In the genomic region with DNA sequence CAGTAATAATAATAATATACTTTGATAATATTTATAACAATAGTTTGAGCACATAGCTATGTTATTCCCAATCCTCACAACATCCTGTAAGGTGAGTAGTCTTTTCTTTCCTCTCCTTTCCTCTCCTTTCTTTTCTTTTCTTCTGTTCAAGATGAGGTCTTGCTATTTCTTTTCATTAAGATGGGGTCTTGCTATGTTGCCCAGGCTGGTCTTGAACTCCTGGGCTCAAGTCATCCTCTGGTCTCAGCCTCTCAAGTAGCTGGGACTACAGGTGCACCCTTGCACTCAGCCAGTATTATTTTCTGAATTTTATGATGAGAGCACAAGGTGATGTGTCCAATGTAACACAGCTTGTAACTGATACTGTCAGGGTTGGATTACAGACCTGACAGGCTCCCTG, we compare ENCODE assay signal across 24 cellular contexts.
"Had no signal": no experiment of that assay in that cellular context is flagged by ENCODE, and none has a peak within 500 bp of the region (broad histone marks: within the 10 kb centered on the region; RNA-seq: fewer than 3 reads in every experiment).

No MANE protein-coding gene starts in this region.

- H3K27ac Mint-ChIP-seq: activated CD4-positive, alpha-beta memory T cell treated with anti-CD3 and anti-CD28 coated beads for 36 hours; activated CD4-positive, alpha-beta T cell treated with anti-CD3 and anti-CD28 coated beads, Interleukin-2, amount 10 ng/mL, durations not matched to agents 7 days and 5 days; activated naive CD4-positive, alpha-beta T cell treated with anti-CD3 and anti-CD28 coated beads, Interleukin-2, amount 10 ng/mL, durations not matched to agents 7 days and 5 days; activated naive CD8-positive, alpha-beta T cell treated with anti-CD3 and anti-CD28 coated beads, Interleukin-2, amount 10 ng/mL, durations not matched to agents 7 days and 5 days had no signal

- DNase-seq: activated CD4-positive, alpha-beta memory T cell treated with anti-CD3 and anti-CD28 coated beads for 36 hours; activated CD4-positive, alpha-beta T cell treated with anti-CD3 and anti-CD28 coated beads, Interleukin-2, amount 10 ng/mL, durations not matched to agents 7 days and 5 days; activated CD4-positive, CD25-positive, alpha-beta regulatory T cell; activated CD8-positive, alpha-beta memory T cell treated with anti-CD3 and anti-CD28 coated beads for 24 hours; activated gamma-delta T cell; activated naive CD4-positive, alpha-beta T cell treated with anti-CD3 and anti-CD28 coated beads, Interleukin-2, amount 10 ng/mL, durations not matched to agents 7 days and 5 days; activated naive CD8-positive, alpha-beta T cell treated with anti-CD3 and anti-CD28 coated beads, Interleukin-2, amount 10 ng/mL, durations not matched to agents 7 days and 5 days; activated T-cell treated with anti-CD3 and anti-CD28 coated beads, Interleukin-2, amount 50 U/mL, for 4 hours; adrenal gland; anterior cingulate cortex; caudate nucleus; colonic mucosa; Kasumi-1; NCI-H146; NCI-H187 treated with DMSO at 0.1 percent for 48 hours; NCI-H2081 treated with DMSO at 0.1 percent for 48 hours; NCI-H226; NCI-H774; NK-92 treated with Interleukin-12 subunit alpha and Interleukin-12 subunit beta, amount 100 ng/mL, for 24 hours; Peyer's patch; Right ventricle myocardium superior; SJCRH30; SK-N-SH; T-helper 1 cell had no signal

- H3K36me3 Mint-ChIP-seq: activated CD4-positive, alpha-beta memory T cell treated with anti-CD3 and anti-CD28 coated beads for 36 hours; activated naive CD4-positive, alpha-beta T cell treated with anti-CD3 and anti-CD28 coated beads, Interleukin-2, amount 10 ng/mL, durations not matched to agents 7 days and 5 days; activated naive CD8-positive, alpha-beta T cell treated with anti-CD3 and anti-CD28 coated beads, Interleukin-2, amount 10 ng/mL, durations not matched to agents 7 days and 5 days had no signal

- H3K9me3 Mint-ChIP-seq: activated CD4-positive, alpha-beta memory T cell treated with anti-CD3 and anti-CD28 coated beads for 36 hours; activated CD4-positive, alpha-beta T cell treated with anti-CD3 and anti-CD28 coated beads, Interleukin-2, amount 10 ng/mL, durations not matched to agents 7 days and 5 days; activated naive CD4-positive, alpha-beta T cell treated with anti-CD3 and anti-CD28 coated beads, Interleukin-2, amount 10 ng/mL, durations not matched to agents 7 days and 5 days; activated naive CD8-positive, alpha-beta T cell treated with anti-CD3 and anti-CD28 coated beads, Interleukin-2, amount 10 ng/mL, durations not matched to agents 7 days and 5 days; activated T-cell treated with anti-CD3 and anti-CD28 coated beads, Interleukin-2, amount 50 U/mL, for 4 hours had no signal

- H3K27me3 Mint-ChIP-seq: activated naive CD4-positive, alpha-beta T cell treated with anti-CD3 and anti-CD28 coated beads, Interleukin-2, amount 10 ng/mL, durations not matched to agents 7 days and 5 days had no signal

- H3K4me1 Mint-ChIP-seq: activated CD4-positive, alpha-beta T cell treated with anti-CD3 and anti-CD28 coated beads, Interleukin-2, amount 10 ng/mL, durations not matched to agents 7 days and 5 days; activated naive CD4-positive, alpha-beta T cell treated with anti-CD3 and anti-CD28 coated beads, Interleukin-2, amount 10 ng/mL, durations not matched to agents 7 days and 5 days; activated naive CD8-positive, alpha-beta T cell treated with anti-CD3 and anti-CD28 coated beads, Interleukin-2, amount 10 ng/mL, durations not matched to agents 7 days and 5 days had no signal

- H3K4me3 Mint-ChIP-seq: activated CD4-positive, alpha-beta memory T cell treated with anti-CD3 and anti-CD28 coated beads for 36 hours; activated CD4-positive, alpha-beta T cell treated with anti-CD3 and anti-CD28 coated beads, Interleukin-2, amount 10 ng/mL, durations not matched to agents 7 days and 5 days; activated naive CD4-positive, alpha-beta T cell treated with anti-CD3 and anti-CD28 coated beads, Interleukin-2, amount 10 ng/mL, durations not matched to agents 7 days and 5 days; activated naive CD8-positive, alpha-beta T cell treated with anti-CD3 and anti-CD28 coated beads, Interleukin-2, amount 10 ng/mL, durations not matched to agents 7 days and 5 days; activated T-cell treated with anti-CD3 and anti-CD28 coated beads, Interleukin-2, amount 50 U/mL, for 4 hours had no signal
